Comparison of ENCODE assay signal across 19 cellular contexts in genomic region chr5:61809651-61810050, GRCh38.
DNase-seq lines count a peak whose midpoint lies in the region; FAIRE-seq and TF ChIP-seq lines count a peak whose summit lies in the region.
"Had no signal": no experiment of that assay in that cellular context is flagged by ENCODE, and none has a peak within 500 bp of the region (broad histone marks: within the 10 kb centered on the region; RNA-seq: fewer than 3 reads in every experiment).

No MANE protein-coding gene starts in this region.

- intact Hi-C loops in mammary epithelial cell (cut with micrococcal nuclease) = loop anchor here (5.0 kb wide), 2 partner anchors 108 to 647 kb away; partner anchors contain the start of gene SMIM15

- FAIRE-seq in small intestine (lab: Jason Lieb, UNC) = no peak
- FAIRE-seq: G401.6, GM12891, K562, urothelium cell line had no signal

- no peak for TF ChIP-seq CTCF in mammary epithelial cell (conservative IDR thresholded peaks at IDR 0.05 in 1 of 2, IDR thresholded peaks at IDR 0.05 in 1 of 2; ENCODE audit: extremely low read depth in 1 of 2, insufficient read depth in 1 of 2, low read depth in 1 of 2, low read length in 2 of 2)

- CTCF ChIA-PET in mammary epithelial cell (lab: Charles Lee; ENCODE audit: low non-redundant PET) = interaction anchor here (0.6 kb wide), 2 partner anchors 8 to 419 kb away, joined by 4 to 8 read pairs; no protein-coding TSS in a partner anchor

- H3K79me2 ChIP-seq in mammary epithelial cell (ENCODE audit: insufficient read depth, low read length) = no peaks in the 10 kb centered on the region

- WGBS in mammary epithelial cell (ENCODE audit: low coverage, missing lambda C conversion rate) = 3% methylated on average over 4 of the region's 4 CpGs
- 22 to 73% (median 60%) methylated on average over 4 of the region's 4 CpGs for WGBS in small intestine, 3 donors

- H3K4me1 ChIP-seq in mammary epithelial cell (ENCODE audit: insufficient read depth, low read length) (peaks cover 33% of the 10 kb centered on the region), small intestine (ENCODE audit: control insufficient read depth in 2 of 2, insufficient read depth in 1 of 2, low read depth in 1 of 2, low read length in 1 of 2) (peaks cover 0 to 6% of the 10 kb centered on the region in 2 donors)

- DNase-seq in NCI-H146 (lab: John Stamatoyannopoulos, UW) (peak; percentile 4), NCI-H146 treated with DMSO at 0.1 percent for 48 hours (lab: John Stamatoyannopoulos, UW; ENCODE audit: unreplicated experiment) (no peak), NCI-H2171 treated with DMSO at 0.1 percent for 48 hours (lab: John Stamatoyannopoulos, UW) (peak; percentile 94), mammary epithelial cell (peak; percentile 91), small intestine (peak; percentile 54), dedifferentiated amniotic fluid mesenchymal stem cell (ENCODE audit: extremely low spot score) (no peak), GDM1 (lab: John Stamatoyannopoulos, UW) (no peak)
- DNase-seq in activated T-cell treated with anti-CD3 and anti-CD28 coated beads, Interleukin-2, amount 50 U/mL, for 48 hours = no peak
- DNase-seq: activated CD4-positive, alpha-beta T cell treated with anti-CD3 and anti-CD28 coated beads, Interleukin-2, amount 10 ng/mL, durations not matched to agents 7 days and 5 days; activated T-cell treated with anti-CD3 and anti-CD28 coated beads for 4 hours; CD4-positive, CD25-positive, alpha-beta regulatory T cell; effector CD4-positive, alpha-beta T cell; kidney glomerular epithelial cell; NCI-H1930; stimulated activated naive CD8-positive, alpha-beta T cell treated with anti-CD3 and anti-CD28 coated beads, Interleukin-15, amount 100 ng/mL, for 72 hours had no signal

- no peaks in the 10 kb centered on the region for H3K27me3 ChIP-seq in mammary epithelial cell (ENCODE audit: insufficient read depth, low read length)
- no peaks in the 10 kb centered on the region for H3K27me3 ChIP-seq in small intestine (ENCODE audit: control insufficient read depth in 2 of 2, insufficient read depth in 2 of 2, low read length in 2 of 2)

- dilution Hi-C loops in mammary epithelial cell (cut with HindIII; ENCODE audit: low sequenced_read_pairs) = no loop called here

- H2AFZ ChIP-seq in mammary epithelial cell (ENCODE audit: low read depth, low read length) = peak overlapping the region; percentile 63

- H3K36me3 ChIP-seq in mammary epithelial cell (ENCODE audit: insufficient read depth, low read length) (no peaks in the 10 kb centered on the region), small intestine (ENCODE audit: control insufficient read depth in 2 of 2, insufficient read depth in 2 of 2, low read length in 2 of 2) (no peaks in the 10 kb centered on the region)

- no peak overlapping the region for H3K27ac ChIP-seq in mammary epithelial cell (ENCODE audit: insufficient read depth, low read depth, low read length)
- no peak overlapping the region for H3K27ac ChIP-seq in small intestine (ENCODE audit: low read depth in 1 of 2, low read length in 1 of 2)

- H3K4me2 ChIP-seq in mammary epithelial cell (ENCODE audit: insufficient read depth, low read depth, low read length) = peak overlapping the region; percentile 33

- no peaks in the 10 kb centered on the region for H3K9me3 ChIP-seq in mammary epithelial cell (replicated peaks; ENCODE audit: insufficient read depth, low read length)
- H3K9me3 ChIP-seq in small intestine (ENCODE audit: control insufficient read depth, low read depth) = no peaks in the 10 kb centered on the region

- H4K20me1 ChIP-seq in mammary epithelial cell (ENCODE audit: insufficient read depth, low read length) = no peaks in the 10 kb centered on the region

- in situ Hi-C loops in mammary epithelial cell (cut with MboI; ENCODE audit: low sequenced_read_pairs in 2 of 2) = no loop called here

- H3K9ac ChIP-seq in mammary epithelial cell (ENCODE audit: insufficient read depth, low read length) = no peak overlapping the region

- BruUV-seq in mammary epithelial cell (replicated peaks; lab: Mats Ljungman, UMichigan) = no TSS peak

- H3K4me3 ChIP-seq in mammary epithelial cell (replicated peaks in 1 of 3; ENCODE audit: insufficient read depth in 1 of 3, low read depth in 2 of 3, low read length in 3 of 3) = no peak overlapping the region
- no peak overlapping the region for H3K4me3 ChIP-seq in small intestine (ENCODE audit: low read depth in 1 of 2, low read length in 2 of 2)
- H3K4me3 ChIP-seq: K562 had no signal

Comparison
In these comparisons a context has a peak if more than half of its experiments do, and no peak if none do; other contexts are left out.
1. DNase-seq: peak in NCI-H146 (single experiment), NCI-H2171 treated with DMSO at 0.1 percent for 48 hours (single experiment), mammary epithelial cell (single experiment) and small intestine (single experiment); none in NCI-H146 treated with DMSO at 0.1 percent for 48 hours (single experiment), dedifferentiated amniotic fluid mesenchymal stem cell (single experiment), GDM1 (single experiment) and activated T-cell treated with anti-CD3 and anti-CD28 coated beads, Interleukin-2, amount 50 U/mL, for 48 hours (0 of 2).